Comparison of ENCODE assay signal across 10 cellular contexts in genomic region chr4:168797176-168797575, GRCh38.
DNase-seq lines count a peak whose midpoint lies in the region; ATAC-seq and TF ChIP-seq lines count a peak whose summit lies in the region.
"Had no signal": no experiment of that assay in that cellular context is flagged by ENCODE, and none has a peak within 500 bp of the region (broad histone marks: within the 10 kb centered on the region; RNA-seq: fewer than 3 reads in every experiment).

No MANE protein-coding gene starts in this region.

- intact Hi-C loops in transverse colon (cut with DNase I; ENCODE audit: low total_unique reads) (no loop called here), aorta (cut with DNase I) (no loop called here)

- H3K9me2 ChIP-seq in hepatocyte (replicated peaks; ENCODE audit: insufficient read depth): no peaks in the 10 kb centered on the region

- TF ChIP-seq CTCF in hepatocyte (IDR thresholded peaks at IDR 0.05; ENCODE audit: poor library complexity) (no peak), transverse colon (IDR thresholded peaks at IDR 0.05) (no peak)

- no peaks in the 10 kb centered on the region for H3K36me3 ChIP-seq in hepatocyte (replicated peaks; ENCODE audit: insufficient read depth, low read depth)
- no peaks in the 10 kb centered on the region for H3K36me3 ChIP-seq in transverse colon
- no peaks in the 10 kb centered on the region for H3K36me3 ChIP-seq in aorta (ENCODE audit: control insufficient read depth in 1 of 2, insufficient read depth in 2 of 2, low read length in 1 of 2)

- no peak for ATAC-seq in HG03342 (IDR thresholded peaks at IDR 0.05; ENCODE audit: unreplicated experiment)
- ATAC-seq in aorta (ENCODE audit: low FRiP score): no peak
- ATAC-seq: stimulated activated effector memory CD8-positive, alpha-beta T cell treated with anti-CD3 and anti-CD28 coated beads, Interleukin-12 subunit alpha, Interleukin-12 subunit beta, amount 100 ng/mL, for 72 hours had no signal

- WGBS in hepatocyte (ENCODE audit: low lambda C conversion rate, missing lambda C conversion rate): 40% methylated on average over 4 of the region's 4 CpGs
- WGBS in transverse colon (ENCODE audit: low coverage in 1 of 2), 2 donors: 44 to 45% methylated on average over 4 of the region's 4 CpGs
- WGBS in aorta, 2 donors: 44 to 49% methylated on average over 4 of the region's 4 CpGs

- in situ Hi-C loops in transverse colon (cut with MboI; ENCODE audit: low pct_ligation_motif_present in 1 of 4, low pct_unique_long_range_greater_than_20kb in 1 of 4, low sequenced_read_pairs in 3 of 4): no loop called here

- H4K20me1 ChIP-seq in hepatocyte (ENCODE audit: insufficient read depth, poor library complexity, severe bottlenecking): no peaks in the 10 kb centered on the region

- DNase-seq in LHCN-M2 (ENCODE audit: low read depth) (peak; percentile 90), amniotic epithelial cell (ENCODE audit: low read depth) (peak; percentile 96), hepatocyte (ENCODE audit: low spot score) (no peak), transverse colon (no peak), aorta (no peak), RPMI8226 (no peak)
- DNase-seq: activated B cell treated with CpG ODN at 0.5 μM for 24 hours, NCI-H2171 had no signal

- H3K4me3 ChIP-seq in hepatocyte: no peak overlapping the region
- no peak overlapping the region for H3K4me3 ChIP-seq in transverse colon
- H3K4me3 ChIP-seq in aorta (ENCODE audit: low read length in 2 of 2): no peak overlapping the region

- TF ChIP-seq POLR2A in transverse colon (IDR thresholded peaks at IDR 0.05): no peak

- no peak for TF ChIP-seq EP300 in transverse colon (IDR thresholded peaks at IDR 0.05; ENCODE audit: low read depth)

- no peaks in the 10 kb centered on the region for H3K79me2 ChIP-seq in hepatocyte

- H3K4me2 ChIP-seq in hepatocyte: peak overlapping the region; percentile 18

- no peak overlapping the region for H2AFZ ChIP-seq in hepatocyte

- H3K4me1 ChIP-seq in hepatocyte (ENCODE audit: insufficient read depth): peaks cover 23% of the 10 kb centered on the region
- H3K4me1 ChIP-seq in transverse colon: peaks cover 0 to 15% (median 6%) of the 10 kb centered on the region in 4 donors
- no peaks in the 10 kb centered on the region for H3K4me1 ChIP-seq in aorta (ENCODE audit: control insufficient read depth in 1 of 2, insufficient read depth in 2 of 2, low read length in 2 of 2)

- H3K27me3 ChIP-seq in hepatocyte: no peaks in the 10 kb centered on the region
- H3K27me3 ChIP-seq in transverse colon: no peaks in the 10 kb centered on the region
- no peaks in the 10 kb centered on the region for H3K27me3 ChIP-seq in aorta (ENCODE audit: control insufficient read depth in 1 of 2, insufficient read depth in 2 of 2, low read length in 1 of 2)

- H3K9me3 ChIP-seq in hepatocyte (ENCODE audit: low read depth) (no peaks in the 10 kb centered on the region), transverse colon (no peaks in the 10 kb centered on the region), aorta (ENCODE audit: control insufficient read depth, low read length) (no peaks in the 10 kb centered on the region)

- H3K27ac ChIP-seq in hepatocyte (peak overlapping the region; percentile 87), transverse colon (peak overlapping the region; percentile 7 to 28 (median 14)), aorta (ENCODE audit: low read depth in 1 of 2, low read length in 2 of 2) (no peak overlapping the region)

Comparison
In these comparisons a context has a peak if more than half of its experiments do, and no peak if none do; other contexts are left out.
1. DNase-seq: peak in LHCN-M2 (single experiment) and amniotic epithelial cell (single experiment); none in hepatocyte (single experiment), transverse colon (single experiment), aorta (0 of 2) and RPMI8226 (single experiment).
2. H3K27ac ChIP-seq: peak in hepatocyte (single experiment) and transverse colon (4 of 4); none in aorta (0 of 2).